In genomic region chr14:50318031-50318626, GRCh38 we compare ENCODE assay signal across 7 cellular contexts. TPM values are rescaled to one million over a fixed set of nuclear protein-coding genes. Genes with fewer than 3 reads are reported as not detected.
A peak's percentile ranks its signal among the peaks of the same experiment; 100 is the strongest.
DNase-seq lines count a peak whose midpoint lies in the region; ATAC-seq, FAIRE-seq and TF ChIP-seq lines count a peak whose summit lies in the region.

No MANE protein-coding gene starts in this region.

- no peak overlapping the region for H2BK15ac ChIP-seq in H1 (ENCODE audit: low read length)

- POLR2A ChIA-PET in H1 (lab: Charles Lee; ENCODE audit: partially characterized antibody), result interaction anchor here (0.6 to 1.6 kb wide), 3 partner anchors 11 to 18 kb away, joined by 3 read pairs; no protein-coding TSS in a partner anchor
- POLR2A ChIA-PET in naive thymus-derived CD8-positive, alpha-beta T cell (lab: Charles Lee), result no interaction called here

- DNase-seq in NCI-H2227 (lab: John Stamatoyannopoulos, UW; ENCODE audit: unreplicated experiment) (peak; percentile 19), H1 (ENCODE audit: low read depth in 1 of 2, low spot score in 2 of 2) (no peak), progenitor cell of endocrine pancreas (ENCODE audit: low spot score, unreplicated experiment) (no peak), immature natural killer cell (no peak)
- no peak for DNase-seq in naive thymus-derived CD8-positive, alpha-beta T cell

- H2AK5ac ChIP-seq in H1 (ENCODE audit: low read depth, low read length), result no peak overlapping the region

- H3K27me3 Mint-ChIP-seq in progenitor cell of endocrine pancreas (no peaks in the 10 kb centered on the region), immature natural killer cell (ENCODE audit: low read depth in 3 of 3) (peaks cover 0 to 3% (median 2%) of the 10 kb centered on the region in 3 donors)
- H3K27me3 Mint-ChIP-seq in naive thymus-derived CD8-positive, alpha-beta T cell, result no peaks in the 10 kb centered on the region

- H2BK12ac ChIP-seq in H1 (ENCODE audit: low read depth, low read length), result no peak overlapping the region

- H3K36me3 Mint-ChIP-seq in progenitor cell of endocrine pancreas (ENCODE audit: insufficient read depth) (peaks cover 27% of the 10 kb centered on the region), immature natural killer cell (peaks cover 0 to 6% (median 0%) of the 10 kb centered on the region in 3 donors)
- H3K36me3 Mint-ChIP-seq in naive thymus-derived CD8-positive, alpha-beta T cell, result peaks cover 0 to 22% (median 13%) of the 10 kb centered on the region in 3 donors

- peaks cover 0 to 1% of the 10 kb centered on the region in 2 experiments for H4K20me1 ChIP-seq in H1 (replicated peaks in 1 of 2; ENCODE audit: control insufficient read depth in 1 of 2, insufficient read depth in 2 of 2, low read length in 2 of 2)

- no peak for TF ChIP-seq POLR2A in H1 (IDR thresholded peaks at IDR 0.05; ENCODE audit: control extremely low read depth in 1 of 2, low read depth in 2 of 2, low read length in 2 of 2)

- TF ChIP-seq EP300 in H1 (IDR thresholded peaks at IDR 0.05; ENCODE audit: borderline replicate concordance in 1 of 2, low read depth in 2 of 2, low read length in 2 of 2), result no peak

- CTCF ChIA-PET in H1 (lab: Charles Lee; ENCODE audit: partially characterized antibody), result interaction anchor here (0.6 to 1.6 kb wide), 11 partner anchors 11 to 456 kb away, joined by 3 to 6 read pairs (median 4); partner anchors contain the start of gene MAP4K5

- H3K27ac ChIP-seq in H1 (ENCODE audit: low read depth, low read length), result no peak overlapping the region

- no peak for ATAC-seq in naive thymus-derived CD8-positive, alpha-beta T cell
- ATAC-seq in GM21423 (IDR thresholded peaks at IDR 0.05; ENCODE audit: unreplicated experiment), result no peak

- H3K4ac ChIP-seq in H1 (replicated peaks; ENCODE audit: insufficient read length, low read depth, low read length), result no peak overlapping the region

- H3K9me3 ChIP-seq in H1 (ENCODE audit: insufficient read depth in 2 of 2, low read depth in 1 of 2, low read length in 1 of 2), result no peaks in the 10 kb centered on the region; a peak in 2 of 4 replicates

- no peak for FAIRE-seq in H1 (lab: Jason Lieb, UNC)

- no peaks in the 10 kb centered on the region for H3K23me2 ChIP-seq in H1 (ENCODE audit: low read depth, low read length)

- no peak overlapping the region for H3K4me2 ChIP-seq in H1 (ENCODE audit: insufficient read depth in 1 of 2, low read depth in 2 of 2, low read length in 2 of 2)

- no peak overlapping the region for H2BK5ac ChIP-seq in H1 (ENCODE audit: low read depth, low read length)

- H3K4me3 Mint-ChIP-seq in progenitor cell of endocrine pancreas (ENCODE audit: low read depth) (no peak overlapping the region), immature natural killer cell (no peak overlapping the region)
- no peak overlapping the region for H3K4me3 Mint-ChIP-seq in naive thymus-derived CD8-positive, alpha-beta T cell

- H4K8ac ChIP-seq in H1 (ENCODE audit: extremely low read depth, insufficient read depth, low read length), result no peak overlapping the region

- H3K4me3 ChIP-seq in H1 (ENCODE audit: extremely low read depth in 1 of 4, insufficient read depth in 2 of 4, low read depth in 3 of 4, low read length in 4 of 4), result no peak overlapping the region

- no peak overlapping the region for H3K9ac ChIP-seq in H1 (replicated peaks in 1 of 4; ENCODE audit: extremely low read depth in 1 of 4, low read depth in 3 of 4, low read length in 3 of 4)

- H3K36me3 ChIP-seq in H1 (ENCODE audit: control insufficient read depth in 2 of 4, insufficient read depth in 4 of 4, low read length in 3 of 4), result peaks cover 4 to 9% (median 5%) of the 10 kb centered on the region in 4 experiments; a peak in 5 of 8 replicates

- H2BK120ac ChIP-seq in H1 (replicated peaks; ENCODE audit: low read depth, low read length), result no peak overlapping the region

- no peak overlapping the region for H2BK20ac ChIP-seq in H1 (ENCODE audit: low read length)

- no peak overlapping the region for H4K91ac ChIP-seq in H1 (replicated peaks; ENCODE audit: insufficient read length, low read length)

- peaks cover 5% of the 10 kb centered on the region for H3K4me1 Mint-ChIP-seq in progenitor cell of endocrine pancreas (ENCODE audit: low read depth)
- peaks cover 10 to 45% (median 36%) of the 10 kb centered on the region in 4 donors for H3K4me1 Mint-ChIP-seq in naive thymus-derived CD8-positive, alpha-beta T cell
- peaks cover 12 to 44% of the 10 kb centered on the region in 2 donors for H3K4me1 Mint-ChIP-seq in immature natural killer cell

- TF ChIP-seq RAD21 in H1 (IDR thresholded peaks at IDR 0.05 in 1 of 2, conservative IDR thresholded peaks at IDR 0.05 in 1 of 2; ENCODE audit: low read depth in 2 of 2, low read length in 2 of 2), result peak; percentile 57 to 58

- H3K9me3 Mint-ChIP-seq in progenitor cell of endocrine pancreas (ENCODE audit: low read depth) (peaks cover 17% of the 10 kb centered on the region), immature natural killer cell (no peaks in the 10 kb centered on the region)
- H3K9me3 Mint-ChIP-seq in naive thymus-derived CD8-positive, alpha-beta T cell, result no peaks in the 10 kb centered on the region

- peaks cover 8% of the 10 kb centered on the region; the same call in 1 of the 2 replicates for H3K79me1 ChIP-seq in H1 (ENCODE audit: low read depth, low read length)

- H3K56ac ChIP-seq in H1 (replicated peaks; ENCODE audit: insufficient read length, low read depth, low read length), result no peak overlapping the region

- TF ChIP-seq CTCF in GM12873 (IDR thresholded peaks at IDR 0.05; ENCODE audit: insufficient read depth, low read depth, low read length, missing control alignments) (peak; percentile 20), H1 (IDR thresholded peaks at IDR 0.05; ENCODE audit: control extremely low read depth in 1 of 3, insufficient read depth in 1 of 3, low read depth in 1 of 3, low read length in 3 of 3) (peak in 2 of 3 experiments; percentile 30 to 36; a peak in 2 of 4 replicates), progenitor cell of endocrine pancreas (IDR thresholded peaks at IDR 0.05; ENCODE audit: unreplicated experiment) (peak; percentile 68)

- no peak overlapping the region for H3K18ac ChIP-seq in H1 (ENCODE audit: extremely low read depth, low read length)

- H3K4me1 ChIP-seq in H1 (replicated peaks in 1 of 4; ENCODE audit: control insufficient read depth in 3 of 4, insufficient read depth in 4 of 4, low read length in 3 of 4), result peaks cover 0 to under 1% (median under 1%) of the 10 kb centered on the region in 4 experiments; a peak in 2 of 7 replicates

- H3K79me2 ChIP-seq in H1 (ENCODE audit: control insufficient read depth in 1 of 2, insufficient read depth in 2 of 2, low read length in 2 of 2), result peaks cover 0 to 39% of the 10 kb centered on the region in 2 experiments; a peak in 3 of 4 replicates

- H3K14ac ChIP-seq in H1 (ENCODE audit: insufficient read length), result no peak overlapping the region

- 68% methylated on average over 4 of the region's 4 CpGs; no CpG with 5 or more reads in 1 of the 2 experiments for WGBS in H1 (ENCODE audit: extremely low coverage in 1 of 2, insufficient coverage in 1 of 2, insufficient read length in 1 of 2, insufficient replicate concordance in 2 of 2, low coverage in 1 of 2, low lambda C conversion rate in 2 of 2, missing lambda C conversion rate in 1 of 2), 2 experiments

- no peak overlapping the region for H3K23ac ChIP-seq in H1 (ENCODE audit: insufficient read length)

- no peak overlapping the region for H3K27ac Mint-ChIP-seq in progenitor cell of endocrine pancreas
- no peak overlapping the region for H3K27ac Mint-ChIP-seq in naive thymus-derived CD8-positive, alpha-beta T cell
- H3K27ac Mint-ChIP-seq in immature natural killer cell, result no peak overlapping the region

- no peak overlapping the region for H4K5ac ChIP-seq in H1 (ENCODE audit: insufficient read length, low read depth, low read length)

- no peaks in the 10 kb centered on the region for H3K27me3 ChIP-seq in H1 (replicated peaks in 1 of 4; ENCODE audit: control insufficient read depth in 3 of 4, extremely low read depth in 1 of 4, insufficient read depth in 3 of 4, low read length in 3 of 4)

- H2AFZ ChIP-seq in H1 (ENCODE audit: low read length), result no peak overlapping the region

TF ChIP-seq in H1, 55 proteins besides CTCF, POLR2A, EP300 and RAD21 (continues in another document):
- TF ChIP-seq GABPA (IDR thresholded peaks at IDR 0.05; ENCODE audit: borderline replicate concordance, insufficient read depth, low read length) (no peak), CHD2 (IDR thresholded peaks at IDR 0.05; ENCODE audit: low read length) (no peak), KDM1A (IDR thresholded peaks at IDR 0.05; ENCODE audit: borderline replicate concordance, low read length) (no peak), SIX5 (IDR thresholded peaks at IDR 0.05; ENCODE audit: low read depth, low read length) (no peak), BCL11A (IDR thresholded peaks at IDR 0.05; ENCODE audit: low read depth in 2 of 2, low read length in 2 of 2) (no peak)

RNA-seq across cellular contexts. Expression of gene DMAC2L, which starts 6.0 kb away (rescaled TPM):
- total RNA-seq in H1 (2021; fragmentation: NEBNext Ultra II Directional; extraction: Animal tissue kit (Norgen Biotek cat#: 25700)), result 19.7 and 20.3 TPM in 2 replicates
- polyA plus RNA-seq in H1 (2011; rRNA removed) (22.5 and 28.9 TPM in 2 replicates), immature natural killer cell (10 to 100 TPM; 13.6 to 20.9 (median 20.0) TPM)
- 27.4 TPM for polyA plus RNA-seq in H1 (2011; cell fraction: cytosol; rRNA removed)
- 11.4 TPM for polyA plus RNA-seq in H1 (2011; cell fraction: nucleus; rRNA removed)
- 15.5 to 22.3 TPM (median 21.3 TPM) in 4 replicates for polyA plus RNA-seq in H1 (2012, experiment 1 of 2)
- 10.7 TPM for polyA plus RNA-seq in H1 (2012, experiment 2 of 2)
- polyA plus RNA-seq in H1 (2013, experiment 1 of 2), result 10.4 TPM
- 9.7 TPM for polyA plus RNA-seq in H1 (2013, experiment 2 of 2)
- 18.0 TPM in 2 replicates for polyA minus RNA-seq in H1 (2011; rRNA and poly(A)+ RNA removed)
- 8.8 TPM for polyA minus RNA-seq in H1 (2011; cell fraction: cytosol; rRNA and poly(A)+ RNA removed)
- polyA minus RNA-seq in H1 (2011; cell fraction: nucleus; rRNA and poly(A)+ RNA removed), result 21.5 TPM
- 19.6 and 21.7 TPM in 2 replicates for total RNA-seq in progenitor cell of endocrine pancreas
- total RNA-seq in naive thymus-derived CD8-positive, alpha-beta T cell, result 10 to 100 TPM; 21.7 to 22.2 TPM
- polyA plus RNA-seq in naive thymus-derived CD8-positive, alpha-beta T cell, result 10 to 100 TPM; 15.7 to 19.4 (median 18.7) TPM

RNA-seq across cellular contexts. Expression of gene L2HGDH, which starts 6.1 kb away (rescaled TPM):
- 28.6 and 29.7 TPM in 2 replicates for total RNA-seq in H1 (2021; fragmentation: NEBNext Ultra II Directional; extraction: Animal tissue kit (Norgen Biotek cat#: 25700))
- polyA plus RNA-seq in H1 (2011; rRNA removed) (12.2 and 12.9 TPM in 2 replicates), immature natural killer cell (1 to 10 TPM; 2.4 to 6.4 (median 3.5) TPM)
- 14.5 TPM for polyA plus RNA-seq in H1 (2011; cell fraction: cytosol; rRNA removed)
- 14.6 TPM for polyA plus RNA-seq in H1 (2011; cell fraction: nucleus; rRNA removed)
- 20.3 to 27.4 TPM (median 23.4 TPM) in 4 replicates for polyA plus RNA-seq in H1 (2012, experiment 1 of 2)
- 4.7 TPM for polyA plus RNA-seq in H1 (2012, experiment 2 of 2)
- polyA plus RNA-seq in H1 (2013, experiment 1 of 2), result 13.8 TPM
- 13.3 TPM for polyA plus RNA-seq in H1 (2013, experiment 2 of 2)
- polyA minus RNA-seq in H1 (2011; rRNA and poly(A)+ RNA removed), result 11.4 and 15.5 TPM in 2 replicates
- 10.1 TPM for polyA minus RNA-seq in H1 (2011; cell fraction: cytosol; rRNA and poly(A)+ RNA removed)
- 19.9 TPM for polyA minus RNA-seq in H1 (2011; cell fraction: nucleus; rRNA and poly(A)+ RNA removed)
- total RNA-seq in progenitor cell of endocrine pancreas, result 13.1 and 14.4 TPM in 2 replicates
- total RNA-seq in naive thymus-derived CD8-positive, alpha-beta T cell, result 1 to 10 TPM; 5.0 to 6.5 TPM
- polyA plus RNA-seq in naive thymus-derived CD8-positive, alpha-beta T cell, result 1 to 10 TPM; 2.8 to 5.6 (median 5.3) TPM
